ENCODE assay signal across 17 cellular contexts in the genomic region with DNA sequence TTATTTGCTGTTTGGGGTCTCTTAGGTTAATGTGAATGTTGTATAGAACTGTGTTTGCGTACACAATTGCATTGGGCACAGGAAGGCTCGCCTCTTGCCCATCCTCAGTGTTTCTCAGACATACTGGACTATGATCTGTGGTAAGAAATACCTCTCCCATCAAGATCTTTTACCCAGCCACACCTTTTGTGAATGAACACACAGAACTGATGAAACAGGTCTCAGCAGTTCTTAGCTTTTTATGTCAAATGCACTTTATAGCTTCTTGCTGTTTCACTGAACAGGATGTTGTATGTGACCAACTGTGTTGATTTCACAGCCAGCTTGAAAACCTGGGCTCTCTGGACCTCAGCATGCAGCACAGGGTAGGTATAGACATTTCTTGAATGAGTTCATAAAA. TPM values are rescaled to one million over a fixed set of nuclear protein-coding genes. Genes with fewer than 3 reads are reported as not detected.
DNase-seq lines count a peak whose midpoint lies in the region; ATAC-seq, FAIRE-seq and TF ChIP-seq lines count a peak whose summit lies in the region.
"Had no signal": no experiment of that assay in that cellular context is flagged by ENCODE, and none has a peak within 500 bp of the region (broad histone marks: within the 10 kb centered on the region; RNA-seq: fewer than 3 reads in every experiment).

No MANE protein-coding gene starts in this region.

- peaks cover 0 to 27% (median 0%) of the 10 kb centered on the region in 3 experiments for H3K36me3 ChIP-seq in naive thymus-derived CD4-positive, alpha-beta T cell (ENCODE audit: control insufficient read depth in 2 of 3, insufficient read depth in 3 of 3, low read length in 3 of 3)

- no peak for ATAC-seq in A549
- no peak for ATAC-seq in CD4-positive, alpha-beta T cell (ENCODE audit: poor library complexity)
- no peak for ATAC-seq in activated CD8-positive, alpha-beta T cell treated with anti-CD3 and anti-CD28 coated beads for 36 hours
- ATAC-seq in naive thymus-derived CD4-positive, alpha-beta T cell, result no peak
- no peak for ATAC-seq in GM21576 (IDR thresholded peaks at IDR 0.05; ENCODE audit: unreplicated experiment)

- H3K4me3 Mint-ChIP-seq in CD4-positive, alpha-beta T cell, result no peak overlapping the region
- no peak overlapping the region for H3K4me3 Mint-ChIP-seq in activated CD8-positive, alpha-beta T cell treated with anti-CD3 and anti-CD28 coated beads for 36 hours
- H3K4me3 Mint-ChIP-seq in naive thymus-derived CD4-positive, alpha-beta T cell, result no peak overlapping the region
- no peak overlapping the region for H3K4me3 Mint-ChIP-seq in activated CD4-positive, alpha-beta memory T cell treated with anti-CD3 and anti-CD28 coated beads for 36 hours

- peak overlapping the region; percentile 69 for H3K4me2 ChIP-seq in A549
- H3K4me2 ChIP-seq: KMS-11 had no signal

- intact Hi-C loops in CD4-positive, alpha-beta T cell (cut with DNase I, micrococcal nuclease), result no loop called here
- intact Hi-C loops in activated CD8-positive, alpha-beta T cell treated with anti-CD3 and anti-CD28 coated beads for 36 hours (cut with micrococcal nuclease), result no loop called here
- intact Hi-C loops in naive thymus-derived CD4-positive, alpha-beta T cell (cut with micrococcal nuclease), result no loop called here
- intact Hi-C loops in activated CD4-positive, alpha-beta memory T cell treated with anti-CD3 and anti-CD28 coated beads for 36 hours (cut with micrococcal nuclease), result no loop called here

- DNase-seq in A549 (ENCODE audit: low read depth in 1 of 2, low spot score in 1 of 2) (no peak), KG1 (lab: John Stamatoyannopoulos, UW) (no peak), NCI-H128 (lab: John Stamatoyannopoulos, UW; ENCODE audit: unreplicated experiment) (no peak)
- DNase-seq in CD4-positive, alpha-beta T cell, result no peak
- DNase-seq in activated CD8-positive, alpha-beta T cell treated with anti-CD3 and anti-CD28 coated beads for 36 hours, result no peak
- DNase-seq in naive thymus-derived CD4-positive, alpha-beta T cell, result no peak
- DNase-seq in activated CD4-positive, alpha-beta memory T cell treated with anti-CD3 and anti-CD28 coated beads for 36 hours, result no peak
- DNase-seq: activated effector memory CD4-positive, alpha-beta T cell treated with Interleukin-2 at 50 U/mL for 16 hours; hippocampal formation; NCI-H1105 treated with DMSO at 0.1 percent for 48 hours; NCI-H2171; right lobe of liver; stimulated activated CD4-positive, alpha-beta T cell treated with anti-CD3 and anti-CD28 coated beads, Interleukin-1b, Interleukin-23, amount 100 ng/mL, for 48 hours had no signal

- no peak overlapping the region for H3K4me3 ChIP-seq in A549
- H3K4me3 ChIP-seq in naive thymus-derived CD4-positive, alpha-beta T cell (ENCODE audit: low read length), result no peak overlapping the region
- H3K4me3 ChIP-seq: right lobe of liver had no signal

- no peaks in the 10 kb centered on the region for H3K27me3 ChIP-seq in CD4-positive, alpha-beta T cell (ENCODE audit: control insufficient read depth, insufficient read depth, low read length)
- no peaks in the 10 kb centered on the region for H3K27me3 ChIP-seq in naive thymus-derived CD4-positive, alpha-beta T cell (ENCODE audit: control insufficient read depth in 2 of 2, insufficient read depth in 2 of 2, low read length in 2 of 2)
- H3K27me3 ChIP-seq: right lobe of liver had no signal

- H3K27ac Mint-ChIP-seq in CD4-positive, alpha-beta T cell, result peak overlapping the region; percentile 44
- peak overlapping the region; percentile 47 for H3K27ac Mint-ChIP-seq in activated CD8-positive, alpha-beta T cell treated with anti-CD3 and anti-CD28 coated beads for 36 hours
- H3K27ac Mint-ChIP-seq in naive thymus-derived CD4-positive, alpha-beta T cell, result peak overlapping the region in 6 of 9 donors; percentile 6 to 71 (median 34)
- no peak overlapping the region for H3K27ac Mint-ChIP-seq in activated CD4-positive, alpha-beta memory T cell treated with anti-CD3 and anti-CD28 coated beads for 36 hours

- no peaks in the 10 kb centered on the region for H3K9me3 ChIP-seq in A549
- H3K9me3 ChIP-seq in CD4-positive, alpha-beta T cell (ENCODE audit: control insufficient read depth, low read length), result no peaks in the 10 kb centered on the region
- H3K9me3 ChIP-seq in naive thymus-derived CD4-positive, alpha-beta T cell (ENCODE audit: control insufficient read depth in 2 of 3, low read length in 3 of 3), result no peaks in the 10 kb centered on the region
- H3K9me3 ChIP-seq: right lobe of liver had no signal

- no peak for TF ChIP-seq RAD21 in A549 (conservative IDR thresholded peaks at IDR 0.05 in 1 of 2, IDR thresholded peaks at IDR 0.05 in 1 of 2)

- H3K36me3 Mint-ChIP-seq in CD4-positive, alpha-beta T cell (ENCODE audit: low read depth), result peaks cover 60% of the 10 kb centered on the region
- H3K36me3 Mint-ChIP-seq in activated CD8-positive, alpha-beta T cell treated with anti-CD3 and anti-CD28 coated beads for 36 hours (ENCODE audit: low read depth), result peaks cover 47% of the 10 kb centered on the region
- peaks cover 0 to 27% (median 8%) of the 10 kb centered on the region in 5 donors for H3K36me3 Mint-ChIP-seq in naive thymus-derived CD4-positive, alpha-beta T cell
- peaks cover 32% of the 10 kb centered on the region for H3K36me3 Mint-ChIP-seq in activated CD4-positive, alpha-beta memory T cell treated with anti-CD3 and anti-CD28 coated beads for 36 hours

- peaks cover 69% of the 10 kb centered on the region for H3K4me1 ChIP-seq in A549
- peaks cover 8 to 10% of the 10 kb centered on the region in 2 donors for H3K4me1 ChIP-seq in naive thymus-derived CD4-positive, alpha-beta T cell (ENCODE audit: control insufficient read depth in 2 of 2, insufficient read depth in 2 of 2, low read length in 2 of 2)

- no peak for TF ChIP-seq EP300 in A549 (IDR thresholded peaks at IDR 0.05)

- FAIRE-seq in A549 (lab: Jason Lieb, UNC), result no peak
- FAIRE-seq: astrocyte, H1 had no signal

- TF ChIP-seq POLR2A in A549 (IDR thresholded peaks at IDR 0.05; ENCODE audit: low read length), result no peak

- POLR2A ChIA-PET in A549 (lab: Yijun Ruan, JAX), result no interaction called here
- POLR2A ChIA-PET in CD4-positive, alpha-beta T cell (lab: Charles Lee), result no interaction called here
- POLR2A ChIA-PET in activated CD8-positive, alpha-beta T cell treated with anti-CD3 and anti-CD28 coated beads for 36 hours (lab: Charles Lee), result interaction anchor here (0.8 to 7.3 kb wide), 5 partner anchors 14 to 80 kb away, joined by 3 to 59 read pairs (median 3); partner anchors contain the start of gene HAPSTR1
- POLR2A ChIA-PET in naive thymus-derived CD4-positive, alpha-beta T cell (lab: Charles Lee), result interaction anchor here (1.5 to 2.0 kb wide), 2 partner anchors 30 to 32 kb away, joined by 5 to 9 read pairs; partner anchors contain the start of gene HAPSTR1
- POLR2A ChIA-PET in activated CD4-positive, alpha-beta memory T cell treated with anti-CD3 and anti-CD28 coated beads for 36 hours (lab: Charles Lee), result interaction anchor here (0.8 kb wide), 1 partner anchor 11 kb away, joined by 4 read pairs; no protein-coding TSS in a partner anchor

- 84% methylated on average over 2 of the region's 2 CpGs for WGBS in A549 (ENCODE audit: missing lambda C conversion rate)

- H3K27me3 Mint-ChIP-seq in CD4-positive, alpha-beta T cell, result no peaks in the 10 kb centered on the region
- H3K27me3 Mint-ChIP-seq in activated CD8-positive, alpha-beta T cell treated with anti-CD3 and anti-CD28 coated beads for 36 hours, result no peaks in the 10 kb centered on the region
- H3K27me3 Mint-ChIP-seq in naive thymus-derived CD4-positive, alpha-beta T cell, result no peaks in the 10 kb centered on the region
- no peaks in the 10 kb centered on the region for H3K27me3 Mint-ChIP-seq in activated CD4-positive, alpha-beta memory T cell treated with anti-CD3 and anti-CD28 coated beads for 36 hours

- H3K9me3 Mint-ChIP-seq in CD4-positive, alpha-beta T cell, result no peaks in the 10 kb centered on the region
- no peaks in the 10 kb centered on the region for H3K9me3 Mint-ChIP-seq in activated CD8-positive, alpha-beta T cell treated with anti-CD3 and anti-CD28 coated beads for 36 hours
- peaks cover 0 to 3% (median 0%) of the 10 kb centered on the region in 11 donors for H3K9me3 Mint-ChIP-seq in naive thymus-derived CD4-positive, alpha-beta T cell
- H3K9me3 Mint-ChIP-seq in activated CD4-positive, alpha-beta memory T cell treated with anti-CD3 and anti-CD28 coated beads for 36 hours, result no peaks in the 10 kb centered on the region

- CTCF ChIA-PET in A549 (lab: Yijun Ruan, JAX), result interaction anchor here (0.7 to 1.7 kb wide), 3 partner anchors 11 to 16 kb away, joined by 3 to 5 read pairs (median 5); no protein-coding TSS in a partner anchor
- CTCF ChIA-PET in CD4-positive, alpha-beta T cell (lab: Charles Lee), result interaction anchor here (1.2 kb wide), 1 partner anchor 9 kb away, joined by 4 read pairs; no protein-coding TSS in a partner anchor
- CTCF ChIA-PET in activated CD8-positive, alpha-beta T cell treated with anti-CD3 and anti-CD28 coated beads for 36 hours (lab: Charles Lee), result interaction anchor here (1.0 to 1.8 kb wide), 5 partner anchors 12 to 114 kb away, joined by 3 to 4 read pairs (median 3); no protein-coding TSS in a partner anchor
- CTCF ChIA-PET in naive thymus-derived CD4-positive, alpha-beta T cell (lab: Charles Lee), result interaction anchor here (1.2 kb wide), 1 partner anchor 16 kb away, joined by 4 read pairs; no protein-coding TSS in a partner anchor
- CTCF ChIA-PET in activated CD4-positive, alpha-beta memory T cell treated with anti-CD3 and anti-CD28 coated beads for 36 hours (lab: Charles Lee), result interaction anchor here (1.6 to 4.7 kb wide), 2 partner anchors 16 to 187 kb away, joined by 4 to 15 read pairs; no protein-coding TSS in a partner anchor

- H3K4me1 Mint-ChIP-seq in CD4-positive, alpha-beta T cell (ENCODE audit: low read depth), result peaks cover 66% of the 10 kb centered on the region
- H3K4me1 Mint-ChIP-seq in activated CD8-positive, alpha-beta T cell treated with anti-CD3 and anti-CD28 coated beads for 36 hours (ENCODE audit: low read depth), result peaks cover 75% of the 10 kb centered on the region
- peaks cover 28 to 65% (median 50%) of the 10 kb centered on the region in 7 donors for H3K4me1 Mint-ChIP-seq in naive thymus-derived CD4-positive, alpha-beta T cell
- H3K4me1 Mint-ChIP-seq in activated CD4-positive, alpha-beta memory T cell treated with anti-CD3 and anti-CD28 coated beads for 36 hours (ENCODE audit: low read depth), result peaks cover 62% of the 10 kb centered on the region

- TF ChIP-seq CTCF in A549 (IDR thresholded peaks at IDR 0.05), result no peak
- no peak for TF ChIP-seq CTCF in CD4-positive, alpha-beta T cell (IDR thresholded peaks at IDR 0.05)
- TF ChIP-seq CTCF in activated CD8-positive, alpha-beta T cell treated with anti-CD3 and anti-CD28 coated beads for 36 hours (IDR thresholded peaks at IDR 0.05), result no peak

- peak overlapping the region; percentile 69 to 87; a peak in 5 of 6 replicates for H3K27ac ChIP-seq in A549
- H3K27ac ChIP-seq in CD4-positive, alpha-beta T cell (ENCODE audit: low read depth, low read length), result no peak overlapping the region
- H3K27ac ChIP-seq in naive thymus-derived CD4-positive, alpha-beta T cell (ENCODE audit: low read depth, low read length), result no peak overlapping the region
- H3K27ac ChIP-seq: KMS-11, right lobe of liver had no signal

RNA-seq across cellular contexts. Expression of gene HAPSTR1, which starts 31.5 kb away (rescaled TPM):
- 36.9 and 41.8 TPM in 2 replicates for polyA plus RNA-seq in A549 (2011; rRNA removed)
- polyA plus RNA-seq in A549 (2012; cell fraction: cytosol; rRNA removed), result 6.9 and 8.8 TPM in 2 replicates
- 5.1 and 9.1 TPM in 2 replicates for polyA plus RNA-seq in A549 (2012; cell fraction: nucleus; rRNA removed)
- 22.4 to 24.4 TPM (median 22.9 TPM) in 3 replicates for polyA plus RNA-seq in A549 (2017; fragmentation: RNase III; extraction: RNeasy Plus Mini Kit Qiagen cat#74134 plus additional on column Dnase treatment)
- 42.9 and 44.1 TPM in 2 replicates for polyA minus RNA-seq in A549 (2011; rRNA and poly(A)+ RNA removed)
- 100 to 1,000 TPM; 152 to 153 TPM for total RNA-seq in CD4-positive, alpha-beta T cell
- total RNA-seq in activated CD8-positive, alpha-beta T cell treated with anti-CD3 and anti-CD28 coated beads for 36 hours, result 10 to 100 TPM; 52.5 to 53.4 TPM
- 100 to 1,000 TPM in 2 of 5 experiments, 10 to 100 TPM in 3; 69.6 to 136 (median 87.3) TPM for total RNA-seq in naive thymus-derived CD4-positive, alpha-beta T cell
- polyA plus RNA-seq in naive thymus-derived CD4-positive, alpha-beta T cell, result 10 to 100 TPM; 11.4 to 17.5 TPM
- 10 to 100 TPM; 47.1 to 49.1 TPM for total RNA-seq in activated CD4-positive, alpha-beta memory T cell treated with anti-CD3 and anti-CD28 coated beads for 36 hours

Comparison
In these comparisons a context has a peak if more than half of its experiments do, and no peak if none do; other contexts are left out.
1. H3K27ac ChIP-seq: peak in A549 (2 of 2); none in CD4-positive, alpha-beta T cell (single experiment) and naive thymus-derived CD4-positive, alpha-beta T cell (single experiment).
2. POLR2A ChIA-PET loops: an anchor here in activated CD8-positive, alpha-beta T cell treated with anti-CD3 and anti-CD28 coated beads for 36 hours (0.8 to 7.3 kb wide), naive thymus-derived CD4-positive, alpha-beta T cell (1.5 to 2.0 kb wide) and activated CD4-positive, alpha-beta memory T cell treated with anti-CD3 and anti-CD28 coated beads for 36 hours (0.8 kb wide); none called in A549 and CD4-positive, alpha-beta T cell.